Comparison of ENCODE assay signal across 1 cellular context in the genomic region with DNA sequence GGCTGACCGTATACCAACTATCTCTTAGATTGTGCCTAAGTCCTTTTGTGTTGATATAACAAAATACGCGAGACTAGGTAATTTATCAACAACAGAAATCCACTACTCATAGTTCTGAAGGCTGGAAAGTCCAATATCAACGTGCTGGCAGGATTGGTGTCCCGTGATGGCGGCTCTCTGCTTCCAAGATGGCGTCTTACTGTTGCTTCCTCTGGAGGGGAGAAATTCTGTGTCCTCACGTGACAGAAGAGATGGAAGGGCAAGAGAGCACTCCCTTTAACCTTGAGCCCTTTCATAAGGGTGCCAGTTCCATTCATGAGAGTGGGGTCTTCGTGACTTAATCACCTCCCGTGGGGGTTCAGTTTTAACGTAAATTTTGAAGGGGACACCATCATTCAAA.
TF ChIP-seq lines count a peak whose summit lies in the region.

No MANE protein-coding gene starts in this region.

TF ChIP-seq in H1, 55 proteins besides CTCF, POLR2A, EP300 and RAD21 (continued from another document):
- TF ChIP-seq BRCA1 (IDR thresholded peaks at IDR 0.05; ENCODE audit: low read depth, low read length): no peak
